Comparison of ENCODE assay signal across 16 cellular contexts in genomic region chr3:137947120-137947519, GRCh38.
DNase-seq lines count a peak whose midpoint lies in the region; ATAC-seq, FAIRE-seq and TF ChIP-seq lines count a peak whose summit lies in the region.
"Had no signal": no experiment of that assay in that cellular context is flagged by ENCODE, and none has a peak within 500 bp of the region (broad histone marks: within the 10 kb centered on the region; RNA-seq: fewer than 3 reads in every experiment).

No MANE protein-coding gene starts in this region.

- peaks cover 29% of the 10 kb centered on the region for H3K27me3 Mint-ChIP-seq in WTC11 (ENCODE audit: low read depth)
- no peaks in the 10 kb centered on the region for H3K27me3 Mint-ChIP-seq in activated T-cell treated with anti-CD3 and anti-CD28 coated beads, Interleukin-2, amount 50 U/mL, for 72 hours (ENCODE audit: low read depth)
- H3K27me3 Mint-ChIP-seq: CD4-positive, alpha-beta T cell had no signal

- BruUV-seq in HepG2 (replicated peaks; lab: Mats Ljungman, UMichigan), result no TSS peak

- H2AFZ ChIP-seq in HepG2 (ENCODE audit: low read length) (no peak overlapping the region), KMS-11 (ENCODE audit: low read depth) (peak overlapping the region; percentile 13; the same call in 1 of the 2 replicates)

- CTCF ChIA-PET in HepG2 (lab: Yijun Ruan, JAX; ENCODE audit: low intra/inter-chr PET ratio, low total read pairs) (interaction anchor here (1.4 to 2.2 kb wide), 2 partner anchors 837 to 842 kb away, joined by 4 to 9 read pairs; no protein-coding TSS in a partner anchor), WTC11 (lab: Charles Lee) (interaction anchor here (0.6 to 1.5 kb wide), 9 partner anchors 24 to 294 kb away, joined by 3 to 7 read pairs (median 4); no protein-coding TSS in a partner anchor)

- in situ Hi-C loops in HepG2 (cut with HindIII; ENCODE audit: extremely low pct_ligation_motif_present, low pct_unique_long_range_greater_than_20kb), result loop anchor here (10.0 kb wide), 1 partner anchor 842 kb away; no protein-coding TSS in a partner anchor

- 0% methylated on average over 2 of the region's 2 CpGs for WGBS in HepG2 (ENCODE audit: low lambda C conversion rate)
- WGBS in right lobe of liver (ENCODE audit: insufficient coverage, low coverage, low lambda C conversion rate, missing lambda C conversion rate), result 44% methylated on average over 2 of the region's 2 CpGs
- 90% methylated on average over 2 of the region's 2 CpGs for WGBS in esophagus muscularis mucosa

- intact Hi-C loops in HepG2 (cut with micrococcal nuclease; ENCODE audit: unreplicated experiment) (no loop called here), right lobe of liver (cut with DNase I) (loop anchor here in 1 of 2 donors (10.0 kb wide), 1 partner anchor 232 kb away; no protein-coding TSS in a partner anchor), esophagus muscularis mucosa (cut with DNase I) (loop anchor here (5.0 kb wide), 2 partner anchors 840 to 915 kb away; no protein-coding TSS in a partner anchor)

- H3K79me2 ChIP-seq in HepG2 (ENCODE audit: insufficient read depth, low read length) (no peaks in the 10 kb centered on the region), KMS-11 (ENCODE audit: insufficient read depth, low read depth) (no peaks in the 10 kb centered on the region)

- no peak for TF ChIP-seq EP300 in HepG2 (IDR thresholded peaks at IDR 0.05; ENCODE audit: low read depth in 2 of 2, low read length in 2 of 2)
- no peak for TF ChIP-seq EP300 in HepG2 (CRISPR knock-in tag; IDR thresholded peaks at IDR 0.05; ENCODE audit: borderline replicate concordance)
- no peak for TF ChIP-seq EP300 in esophagus muscularis mucosa (IDR thresholded peaks at IDR 0.05)

- H3K4me1 ChIP-seq in HepG2 (ENCODE audit: insufficient read depth, low read length), result no peaks in the 10 kb centered on the region
- no peaks in the 10 kb centered on the region for H3K4me1 ChIP-seq in right lobe of liver
- no peaks in the 10 kb centered on the region for H3K4me1 ChIP-seq in KMS-11 (ENCODE audit: low read depth, poor library complexity, severe bottlenecking)
- H3K4me1 ChIP-seq in esophagus muscularis mucosa, result peaks cover 0 to 6% (median 0%) of the 10 kb centered on the region in 4 donors
- H3K4me1 ChIP-seq in foreskin keratinocyte, result no peaks in the 10 kb centered on the region
- H3K4me1 ChIP-seq: A549; BLaER1 treated with 17β-estradiol and CSF1 and Interleukin-3, amounts not matched to agents 10 nM and 100 nM had no signal

- FAIRE-seq in HepG2 (lab: Jason Lieb, UNC), result no peak
- FAIRE-seq: A549, GM12878 had no signal

- H3K9ac ChIP-seq in HepG2 (ENCODE audit: insufficient read depth, low read depth, low read length) (no peak overlapping the region), KMS-11 (no peak overlapping the region)
- H3K9ac ChIP-seq: BLaER1 treated with 17β-estradiol and CSF1 and Interleukin-3, amounts not matched to agents 10 nM and 100 nM had no signal

- no peaks in the 10 kb centered on the region for H3K9me3 ChIP-seq in HepG2 (ENCODE audit: low read length)
- no peaks in the 10 kb centered on the region for H3K9me3 ChIP-seq in right lobe of liver
- no peaks in the 10 kb centered on the region for H3K9me3 ChIP-seq in esophagus muscularis mucosa
- H3K9me3 ChIP-seq: A549; BLaER1 treated with 17β-estradiol and CSF1 and Interleukin-3, amounts not matched to agents 10 nM and 100 nM had no signal

- TF ChIP-seq CTCF in HepG2 (CRISPR knock-in tag; IDR thresholded peaks at IDR 0.05), result no peak
- no peak for TF ChIP-seq CTCF in right lobe of liver (IDR thresholded peaks at IDR 0.05)
- no peak for TF ChIP-seq CTCF in KMS-11 (conservative IDR thresholded peaks at IDR 0.05; ENCODE audit: low read depth, low read length)
- no peak for TF ChIP-seq CTCF in WTC11 (IDR thresholded peaks at IDR 0.05)
- no peak for TF ChIP-seq CTCF in esophagus muscularis mucosa (IDR thresholded peaks at IDR 0.05)
- no peak for TF ChIP-seq CTCF in foreskin keratinocyte (conservative IDR thresholded peaks at IDR 0.05)

- H3K36me3 ChIP-seq in HepG2 (replicated peaks in 1 of 2; ENCODE audit: control insufficient read depth in 1 of 2, insufficient read depth in 2 of 2, low read length in 2 of 2) (no peaks in the 10 kb centered on the region), right lobe of liver (no peaks in the 10 kb centered on the region), KMS-11 (ENCODE audit: insufficient read depth) (no peaks in the 10 kb centered on the region), esophagus muscularis mucosa (no peaks in the 10 kb centered on the region)
- H3K36me3 ChIP-seq: BLaER1 treated with 17β-estradiol and CSF1 and Interleukin-3, amounts not matched to agents 10 nM and 100 nM had no signal

- no peak overlapping the region for H3K27ac ChIP-seq in HepG2 (ENCODE audit: extremely low read length, insufficient read depth, low read length)
- no peak overlapping the region for H3K27ac ChIP-seq in right lobe of liver
- no peak overlapping the region for H3K27ac ChIP-seq in KMS-11
- H3K27ac ChIP-seq in esophagus muscularis mucosa (replicated peaks in 1 of 4), result no peak overlapping the region
- H3K27ac ChIP-seq in foreskin keratinocyte, result no peak overlapping the region
- H3K27ac ChIP-seq: 22Rv1; A549; BLaER1 treated with 17β-estradiol and CSF1 and Interleukin-3, amounts not matched to agents 10 nM and 100 nM; C4-2B had no signal

- H3K4me1 Mint-ChIP-seq in WTC11, result peaks cover 19% of the 10 kb centered on the region
- no peaks in the 10 kb centered on the region for H3K4me1 Mint-ChIP-seq in activated T-cell treated with anti-CD3 and anti-CD28 coated beads, Interleukin-2, amount 50 U/mL, for 72 hours (ENCODE audit: low read depth)

- DNase-seq in HepG2 (ENCODE audit: low spot score) (no peak), right lobe of liver (no peak), WTC11 (ENCODE audit: low spot score) (no peak), esophagus muscularis mucosa (ENCODE audit: extremely low spot score) (peak; percentile 79), foreskin keratinocyte (no peak), mucosa of gallbladder (ENCODE audit: low spot score) (no peak)
- DNase-seq in activated T-cell treated with anti-CD3 and anti-CD28 coated beads, Interleukin-2, amount 50 U/mL, for 72 hours, result no peak

- POLR2A ChIA-PET in HepG2 (lab: Yijun Ruan, JAX) (no interaction called here), WTC11 (lab: Charles Lee) (no interaction called here)

- peaks cover 14% of the 10 kb centered on the region for H3K9me3 Mint-ChIP-seq in WTC11
- H3K9me3 Mint-ChIP-seq in activated T-cell treated with anti-CD3 and anti-CD28 coated beads, Interleukin-2, amount 50 U/mL, for 72 hours, result no peaks in the 10 kb centered on the region
- H3K9me3 Mint-ChIP-seq: CD4-positive, alpha-beta T cell had no signal

- no peaks in the 10 kb centered on the region for H3K27me3 ChIP-seq in HepG2 (ENCODE audit: control insufficient read depth in 1 of 2, insufficient read depth in 2 of 2, low read length in 2 of 2)
- no peaks in the 10 kb centered on the region for H3K27me3 ChIP-seq in right lobe of liver
- no peaks in the 10 kb centered on the region for H3K27me3 ChIP-seq in KMS-11 (ENCODE audit: insufficient read depth, low read depth)
- no peaks in the 10 kb centered on the region for H3K27me3 ChIP-seq in esophagus muscularis mucosa
- no peaks in the 10 kb centered on the region for H3K27me3 ChIP-seq in foreskin keratinocyte
- H3K27me3 ChIP-seq: BLaER1 treated with 17β-estradiol and CSF1 and Interleukin-3, amounts not matched to agents 10 nM and 100 nM had no signal

- H3K4me2 ChIP-seq in HepG2 (ENCODE audit: low read depth, low read length), result no peak overlapping the region
- H3K4me2 ChIP-seq in KMS-11, result no peak overlapping the region
- H3K4me2 ChIP-seq: A549; BLaER1 treated with 17β-estradiol and CSF1 and Interleukin-3, amounts not matched to agents 10 nM and 100 nM had no signal

- no peaks in the 10 kb centered on the region for H3K36me3 Mint-ChIP-seq in WTC11
- no peaks in the 10 kb centered on the region for H3K36me3 Mint-ChIP-seq in activated T-cell treated with anti-CD3 and anti-CD28 coated beads, Interleukin-2, amount 50 U/mL, for 72 hours (ENCODE audit: insufficient read depth in 2 of 2)
- H3K36me3 Mint-ChIP-seq: CD8-positive, alpha-beta memory T cell had no signal

- no peak overlapping the region for H3K4me3 ChIP-seq in HepG2 (replicated peaks in 1 of 3; ENCODE audit: insufficient read depth in 1 of 3, low read depth in 2 of 3, low read length in 3 of 3)
- no peak overlapping the region for H3K4me3 ChIP-seq in right lobe of liver
- no peak overlapping the region for H3K4me3 ChIP-seq in KMS-11 (IDR thresholded peaks at IDR 0.05; ENCODE audit: insufficient read depth, low read depth, low read length)
- no peak overlapping the region for H3K4me3 ChIP-seq in esophagus muscularis mucosa
- H3K4me3 ChIP-seq: A549; BLaER1 treated with 17β-estradiol and CSF1 and Interleukin-3, amounts not matched to agents 10 nM and 100 nM; GM12878 had no signal

- H3K27ac Mint-ChIP-seq in WTC11, result no peak overlapping the region
- no peak overlapping the region for H3K27ac Mint-ChIP-seq in activated T-cell treated with anti-CD3 and anti-CD28 coated beads, Interleukin-2, amount 50 U/mL, for 72 hours
- H3K27ac Mint-ChIP-seq: B cell; CD4-positive, alpha-beta T cell; CD8-positive, alpha-beta memory T cell had no signal

- no peak for TF ChIP-seq RAD21 in HepG2 (CRISPR knock-in tag; IDR thresholded peaks at IDR 0.05)

- H3K4me3 Mint-ChIP-seq in WTC11, result no peak overlapping the region
- H3K4me3 Mint-ChIP-seq in activated T-cell treated with anti-CD3 and anti-CD28 coated beads, Interleukin-2, amount 50 U/mL, for 72 hours, result no peak overlapping the region
- H3K4me3 Mint-ChIP-seq: B cell; CD4-positive, alpha-beta T cell; CD8-positive, alpha-beta memory T cell had no signal

- H4K20me1 ChIP-seq in HepG2 (ENCODE audit: insufficient read depth, low read length) (no peaks in the 10 kb centered on the region; the same call in 1 of the 2 replicates), KMS-11 (ENCODE audit: insufficient read depth) (no peaks in the 10 kb centered on the region)
- H4K20me1 ChIP-seq: BLaER1 treated with 17β-estradiol and CSF1 and Interleukin-3, amounts not matched to agents 10 nM and 100 nM had no signal

- ATAC-seq in HepG2 (no peak), right lobe of liver (no peak), WTC11 (no peak), foreskin keratinocyte (no peak)
- ATAC-seq in activated T-cell treated with anti-CD3 and anti-CD28 coated beads, Interleukin-2, amount 50 U/mL, for 72 hours (replicated peaks in 1 of 2), result no peak

- TF ChIP-seq POLR2A in HepG2 (IDR thresholded peaks at IDR 0.05; ENCODE audit: insufficient read depth in 1 of 2, low read depth in 2 of 2, low read length in 2 of 2) (no peak), right lobe of liver (IDR thresholded peaks at IDR 0.05) (no peak), esophagus muscularis mucosa (IDR thresholded peaks at IDR 0.05; ENCODE audit: low read depth) (no peak)

TF ChIP-seq in HepG2, 621 proteins besides CTCF, POLR2A, EP300 and RAD21 (continues in another document):
- TF ChIP-seq BHLHE40 (IDR thresholded peaks at IDR 0.05; ENCODE audit: low read length) (no peak), DPF2 (CRISPR knock-in tag; IDR thresholded peaks at IDR 0.05; ENCODE audit: borderline replicate concordance, low read depth) (no peak), NCOA5 (CRISPR knock-in tag; IDR thresholded peaks at IDR 0.05) (no peak)

TF ChIP-seq in WTC11, 78 proteins besides CTCF, POLR2A, EP300 and RAD21:
- TF ChIP-seq NFYB (CRISPR knock-in tag; conservative IDR thresholded peaks at IDR 0.05; ENCODE audit: low read depth) (0 out of 2 replicates have a peak, but pooled peaks have one; percentile 14), IRF2 (CRISPR knock-in tag; IDR thresholded peaks at IDR 0.05; ENCODE audit: borderline replicate concordance, low read depth) (no peak)

Comparison
In these comparisons a context has a peak if more than half of its experiments do, and no peak if none do; other contexts are left out.
1. Of the 50 proteins assayed by ChIP-seq in both HepG2 and WTC11: peak only in HepG2: none; only in WTC11: none; in both: NFYB; in neither: 49.